ENCODE assay signal across 1 cellular context in genomic region chr7:22858274-22858639, GRCh38.
TF ChIP-seq lines count a peak whose summit lies in the region.

No MANE protein-coding gene starts in this region.

TF ChIP-seq in GM12878, 131 proteins besides CTCF, POLR2A, EP300 and RAD21:
- TF ChIP-seq SPI1 (IDR thresholded peaks at IDR 0.05; ENCODE audit: borderline replicate concordance, insufficient read depth, low read depth, low read length) (peak; percentile 7; the same call in 1 of the 2 replicates), NKRF (conservative IDR thresholded peaks at IDR 0.05) (no peak), POLR2AphosphoS5 (IDR thresholded peaks at IDR 0.05; ENCODE audit: low read length) (no peak), ATF2 (IDR thresholded peaks at IDR 0.05; ENCODE audit: low read length) (0 out of 2 replicates have a peak, but pooled peaks have one; percentile 16), BCLAF1 (IDR thresholded peaks at IDR 0.05) (no peak)
